Comparison of ENCODE assay signal across 7 cellular contexts in the genomic region with DNA sequence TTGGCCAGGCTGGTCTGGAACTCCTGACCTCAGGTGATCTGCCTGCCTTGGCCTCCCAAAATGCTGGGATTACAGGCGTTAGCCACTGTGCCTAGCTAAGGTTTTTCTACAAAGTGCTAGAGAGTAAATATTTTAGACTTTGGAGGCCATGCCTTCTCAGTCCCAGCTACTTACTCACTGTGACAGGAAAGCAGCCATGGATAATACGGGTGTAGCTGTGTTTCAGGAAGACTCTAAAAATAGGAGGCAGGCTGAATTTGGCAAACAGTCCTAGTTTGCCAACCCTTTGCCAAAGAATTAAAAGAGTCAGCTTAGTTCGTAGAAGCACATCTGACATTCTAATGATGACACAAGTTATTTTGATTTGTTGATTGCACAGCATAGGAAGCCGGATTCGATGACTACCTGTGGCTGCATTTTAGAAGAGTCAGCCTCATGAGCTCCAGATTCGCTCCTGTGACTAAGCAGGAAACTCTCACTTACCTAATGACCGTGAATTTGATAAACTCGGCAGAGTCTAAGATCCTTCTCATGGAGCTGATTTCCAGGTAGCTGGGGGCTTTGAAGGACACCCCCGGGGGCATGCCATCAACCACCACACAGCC.
DNase-seq lines count a peak whose midpoint lies in the region; ATAC-seq and TF ChIP-seq lines count a peak whose summit lies in the region.
"Not testable (repeated sequence)": the region's sequence is repeated elsewhere in the genome, so short reads cannot be mapped to it uniquely, and the experiment has no call there.

No MANE protein-coding gene starts in this region.

- H3K27ac Mint-ChIP-seq in activated T-helper 17 cell treated with anti-CD3 and anti-CD28 coated beads, Interleukin-2, amount 50 U/mL, for 72 hours: not testable (repeated sequence)

- not testable (repeated sequence) for H3K4me1 Mint-ChIP-seq in activated T-helper 17 cell treated with anti-CD3 and anti-CD28 coated beads, Interleukin-2, amount 50 U/mL, for 72 hours

- H3K9ac ChIP-seq in HCT116 (ENCODE audit: low read length); PC-3 (ENCODE audit: low read length): not testable (repeated sequence)

- POLR2A ChIA-PET in HCT116 (lab: Charles Lee); PC-3 (lab: Charles Lee; ENCODE audit: unreplicated experiment): not testable (repeated sequence)

- TF ChIP-seq POLR2A in HCT116 (IDR thresholded peaks at IDR 0.05; ENCODE audit: borderline replicate concordance, extremely low read depth, insufficient read depth, insufficient read length): not testable (repeated sequence)

- TSS peak; percentile 35 for BruUV-seq in HCT116 (replicated peaks; lab: Mats Ljungman, UMichigan)
- BruUV-seq in PC-3 (replicated peaks; lab: Mats Ljungman, UMichigan): not testable (repeated sequence)

- H3K27ac ChIP-seq in HCT116 (ENCODE audit: low read depth, low read length); PC-3 (ENCODE audit: low read length); lung (ENCODE audit: low read depth in 1 of 2, low read length in 1 of 2); thoracic aorta: not testable (repeated sequence)

- H3K79me2 ChIP-seq in HCT116 (ENCODE audit: insufficient read depth, low read length); PC-3 (ENCODE audit: low read length): not testable (repeated sequence)

- not testable (repeated sequence) for H3K27me3 ChIP-seq in HCT116 (ENCODE audit: insufficient read depth, low read length); PC-3 (ENCODE audit: low read length); lung (ENCODE audit: control insufficient read depth, insufficient read depth); thoracic aorta (replicated peaks; ENCODE audit: insufficient read depth)

- TF ChIP-seq CTCF in HCT116 (IDR thresholded peaks at IDR 0.05 in 2 of 3, conservative IDR thresholded peaks at IDR 0.05 in 1 of 3; ENCODE audit: borderline replicate concordance in 1 of 3, insufficient read depth in 1 of 3, low read depth in 2 of 3, low read length in 2 of 3); PC-3 (conservative IDR thresholded peaks at IDR 0.05; ENCODE audit: low read depth, low read length); lung (IDR thresholded peaks at IDR 0.05; ENCODE audit: control extremely low read depth, extremely low read depth); thoracic aorta (IDR thresholded peaks at IDR 0.05): not testable (repeated sequence)

- not testable (repeated sequence) for H3K9me2 ChIP-seq in HCT116 (ENCODE audit: insufficient read depth); PC-3 (replicated peaks; ENCODE audit: low read length)

- ATAC-seq in HCT116: not testable (repeated sequence)
- peak; percentile 68 for ATAC-seq in PC-3
- ATAC-seq in activated T-helper 17 cell treated with anti-CD3 and anti-CD28 coated beads, Interleukin-2, amount 50 U/mL, for 72 hours (replicated peaks): peak; percentile 34
- ATAC-seq in Right ventricle myocardium inferior: peak; percentile 50
- ATAC-seq in left cardiac atrium: peak; percentile 72 to 76
- peak; percentile 45 for ATAC-seq in lung (ENCODE audit: insufficient read depth, low FRiP score)
- peak; percentile 78 for ATAC-seq in thoracic aorta (ENCODE audit: insufficient number of reproducible peaks, low FRiP score, low read depth)

- DNase-seq in HCT116 (ENCODE audit: low read depth, low spot score); PC-3; Right ventricle myocardium inferior (ENCODE audit: missing footprints); left cardiac atrium; lung (ENCODE audit: low spot score): not testable (repeated sequence)
- peak; percentile 1 for DNase-seq in thoracic aorta (ENCODE audit: low spot score)

- H3K27me3 Mint-ChIP-seq in activated T-helper 17 cell treated with anti-CD3 and anti-CD28 coated beads, Interleukin-2, amount 50 U/mL, for 72 hours: not testable (repeated sequence)

- not testable (repeated sequence) for H3K4me3 Mint-ChIP-seq in activated T-helper 17 cell treated with anti-CD3 and anti-CD28 coated beads, Interleukin-2, amount 50 U/mL, for 72 hours

- H2AFZ ChIP-seq in HCT116 (ENCODE audit: low read depth, low read length, poor library complexity, severe bottlenecking); PC-3 (ENCODE audit: low read length): not testable (repeated sequence)

- not testable (repeated sequence) for TF ChIP-seq RAD21 in HCT116 (IDR thresholded peaks at IDR 0.05; ENCODE audit: low read depth)

- not testable (repeated sequence) for H3K36me3 ChIP-seq in HCT116 (ENCODE audit: control insufficient read depth in 1 of 2, insufficient read depth in 2 of 2, low read length in 2 of 2); PC-3 (ENCODE audit: low read depth, low read length); lung (ENCODE audit: control insufficient read depth in 2 of 2, insufficient read depth in 2 of 2, low read length in 2 of 2); thoracic aorta

- CTCF ChIA-PET in HCT116 (lab: Charles Lee); PC-3 (lab: Charles Lee): not testable (repeated sequence)

- RAD21 ChIA-PET in HCT116 (lab: Charles Lee; ENCODE audit: low non-redundant PET in 1 of 2, low total read pairs in 2 of 2, uncharacterized antibody in 2 of 2, unreplicated experiment in 2 of 2): not testable (repeated sequence)

- no CpG with 5 or more reads among the region's 9 CpGs for WGBS in lung, 2 donors

- not testable (repeated sequence) for H3K9me3 ChIP-seq in HCT116 (ENCODE audit: control insufficient read depth in 1 of 2, insufficient read depth in 1 of 2, low read depth in 1 of 2, low read length in 2 of 2); PC-3 (ENCODE audit: low read length); lung (ENCODE audit: control insufficient read depth in 2 of 2, insufficient read depth in 1 of 2, low read length in 1 of 2); thoracic aorta

- H3K4me3 ChIP-seq in HCT116 (replicated peaks in 1 of 2; ENCODE audit: low read depth in 1 of 2, low read length in 2 of 2); PC-3 (ENCODE audit: low read length); lung; thoracic aorta: not testable (repeated sequence)

- not testable (repeated sequence) for H3K4me1 ChIP-seq in HCT116 (ENCODE audit: control insufficient read depth in 1 of 2, insufficient read depth in 2 of 2, low read length in 2 of 2); PC-3 (ENCODE audit: insufficient read depth, low read length); lung (ENCODE audit: control insufficient read depth in 2 of 2, insufficient read depth in 2 of 2, low read length in 2 of 2); thoracic aorta (ENCODE audit: control insufficient read depth in 1 of 2, low read depth in 2 of 2)

- H3K36me3 Mint-ChIP-seq in activated T-helper 17 cell treated with anti-CD3 and anti-CD28 coated beads, Interleukin-2, amount 50 U/mL, for 72 hours (ENCODE audit: low read depth): not testable (repeated sequence)

- H3K9me3 Mint-ChIP-seq in activated T-helper 17 cell treated with anti-CD3 and anti-CD28 coated beads, Interleukin-2, amount 50 U/mL, for 72 hours: not testable (repeated sequence)

- intact Hi-C loops in HCT116 (cut with micrococcal nuclease); PC-3 (cut with micrococcal nuclease); Right ventricle myocardium inferior (cut with DNase I); left cardiac atrium (cut with DNase I): not testable (repeated sequence)

- not testable (repeated sequence) for H3F3A ChIP-seq in PC-3 (ENCODE audit: low read length, unreplicated experiment)

- H4K20me1 ChIP-seq in HCT116 (ENCODE audit: insufficient read depth); PC-3 (ENCODE audit: low read length): not testable (repeated sequence)

- not testable (repeated sequence) for H3K4me2 ChIP-seq in HCT116 (ENCODE audit: low read length); PC-3 (ENCODE audit: low read length)
